25 cellular contexts compared by ENCODE assay signal in genomic region chr17:67278363-67278762, GRCh38.
"Had no signal": no experiment of that assay in that cellular context is flagged by ENCODE, and none has a peak within 500 bp of the region (broad histone marks: within the 10 kb centered on the region; RNA-seq: fewer than 3 reads in every experiment).

No MANE protein-coding gene starts in this region.

- H3K4me3 ChIP-seq: dorsolateral prefrontal cortex, gastrocnemius medialis, left lung, ovary, psoas muscle, sigmoid colon, skin epidermis, spleen, tibial artery, upper lobe of left lung had no signal

- DNase-seq: dorsolateral prefrontal cortex; effector CD4-positive, alpha-beta T cell; foreskin fibroblast; gastrocnemius medialis; head of caudate nucleus; left cardiac atrium; left lung; mesenchymal stem cell; midbrain; naive thymus-derived CD8-positive, alpha-beta T cell; nephron progenitor cell; occipital lobe; ovary; posterior cingulate gyrus; psoas muscle; right cardiac atrium; sigmoid colon; spleen; stimulated activated CD4-positive, alpha-beta T cell treated with anti-CD3 and anti-CD28 coated beads, Interleukin-4, amount 100 ng/mL, for 4 hours; stimulated activated naive CD8-positive, alpha-beta T cell treated with anti-CD3 and anti-CD28 coated beads, Interleukin-15, Interleukin-2, amounts not matched to agents 100 U/mL and 50 U/mL, for 24 hours; substantia nigra; testis; tibial artery; upper lobe of left lung had no signal

- H3K27me3 ChIP-seq: dorsolateral prefrontal cortex, gastrocnemius medialis, left lung, ovary, sigmoid colon, spleen, testis, tibial artery, upper lobe of left lung had no signal

- H3K36me3 ChIP-seq: gastrocnemius medialis, left lung, ovary, sigmoid colon, spleen, tibial artery, upper lobe of left lung had no signal

- H3K9me3 ChIP-seq: gastrocnemius medialis, left lung, ovary, psoas muscle, sigmoid colon, spleen, testis, tibial artery, upper lobe of left lung had no signal

- H3K4me1 ChIP-seq: left lung, sigmoid colon, tibial artery, upper lobe of left lung had no signal

- H3K27ac ChIP-seq: dorsolateral prefrontal cortex, gastrocnemius medialis, left lung, ovary, psoas muscle, sigmoid colon, skin epidermis, spleen, testis, tibial artery, upper lobe of left lung had no signal
